Comparison of ENCODE assay signal across 8 cellular contexts in the genomic region with DNA sequence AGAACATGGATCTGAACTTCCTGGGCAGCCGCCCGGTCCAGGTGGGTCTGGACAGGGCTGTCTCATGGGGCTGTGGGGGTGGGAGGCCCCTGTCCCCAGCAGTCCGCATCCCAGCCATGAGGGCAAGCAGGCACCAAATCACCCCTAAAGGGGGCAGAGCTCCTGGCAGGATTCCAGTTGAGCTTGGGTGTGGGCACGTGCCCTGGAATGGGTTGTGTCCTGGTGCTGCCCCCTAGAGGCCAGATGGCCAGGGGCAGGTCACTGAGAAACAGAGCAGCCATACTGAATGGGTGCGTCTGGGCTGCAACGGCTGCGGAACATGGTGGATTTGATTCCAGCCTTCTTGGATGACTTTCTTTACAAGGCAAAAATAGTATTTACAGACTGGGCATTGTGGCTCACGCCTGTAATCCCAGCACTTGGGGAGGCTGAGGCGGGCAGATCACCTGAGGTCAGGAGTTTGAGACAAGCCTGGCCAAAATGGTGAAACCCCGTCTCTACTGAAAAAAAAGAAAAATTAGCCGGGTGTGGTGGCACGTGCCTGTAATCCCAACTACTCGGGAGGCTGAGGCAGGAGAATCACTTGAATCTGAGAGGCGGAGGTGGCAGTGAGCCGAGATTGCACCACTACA. TPM values are rescaled to one million over a fixed set of nuclear protein-coding genes. Genes with fewer than 3 reads are reported as not detected.
DNase-seq lines count a peak whose midpoint lies in the region; ATAC-seq and TF ChIP-seq lines count a peak whose summit lies in the region.
"Not testable (repeated sequence)": the region's sequence is repeated elsewhere in the genome, so short reads cannot be mapped to it uniquely, and the experiment has no call there.

No MANE protein-coding gene starts in this region.

- intact Hi-C loops in PC-3 (cut with micrococcal nuclease); breast epithelium (cut with DNase I; ENCODE audit: low total_unique reads); sciatic nerve (cut with DNase I): not testable (repeated sequence)

- not testable (repeated sequence) for H2AFZ ChIP-seq in KMS-11 (ENCODE audit: low read depth); PC-3 (ENCODE audit: low read length); hepatocyte

- not testable (repeated sequence) for H4K20me1 ChIP-seq in KMS-11 (ENCODE audit: insufficient read depth); PC-3 (ENCODE audit: low read length); hepatocyte (ENCODE audit: insufficient read depth, poor library complexity, severe bottlenecking)

- CTCF ChIA-PET in PC-3 (lab: Charles Lee) = not testable (repeated sequence)

- TF ChIP-seq POLR2A in breast epithelium (IDR thresholded peaks at IDR 0.05); tibial nerve (IDR thresholded peaks at IDR 0.05): not testable (repeated sequence)

- not testable (repeated sequence) for H3K27me3 ChIP-seq in KMS-11 (ENCODE audit: insufficient read depth, low read depth); PC-3 (ENCODE audit: low read length); breast epithelium; hepatocyte; tibial nerve

- H3K9ac ChIP-seq in KMS-11; PC-3 (ENCODE audit: low read length): not testable (repeated sequence)

- H3K79me2 ChIP-seq in KMS-11 (ENCODE audit: insufficient read depth, low read depth); PC-3 (ENCODE audit: low read length): not testable (repeated sequence)
- H3K79me2 ChIP-seq in hepatocyte = peaks cover 45% of the 10 kb centered on the region

- not testable (repeated sequence) for H3F3A ChIP-seq in PC-3 (ENCODE audit: low read length, unreplicated experiment)

- DNase-seq in Daoy (ENCODE audit: low read depth) (peak; percentile 59), PC-3 (peak; percentile 61), hepatocyte (ENCODE audit: low spot score) (peak; percentile 71), sciatic nerve (ENCODE audit: low spot score) (peak; percentile 74), tibial nerve (ENCODE audit: low spot score in 2 of 2) (peak in 1 of 2 donors; percentile 32)
- peak; percentile 67 to 68 for DNase-seq in activated CD4-positive, alpha-beta T cell treated with anti-CD3 and anti-CD28 coated beads, Interleukin-2, amount 50 U/mL, for 4 hours
- DNase-seq in breast epithelium (ENCODE audit: low spot score in 2 of 2) = not testable (repeated sequence)

- H3K4me2 ChIP-seq in KMS-11; PC-3 (ENCODE audit: low read length); hepatocyte: not testable (repeated sequence)

- TF ChIP-seq CTCF in KMS-11 (conservative IDR thresholded peaks at IDR 0.05; ENCODE audit: low read depth, low read length) = peak; percentile 94
- TF ChIP-seq CTCF in PC-3 (conservative IDR thresholded peaks at IDR 0.05; ENCODE audit: low read depth, low read length) = peak; percentile 78
- TF ChIP-seq CTCF in breast epithelium (IDR thresholded peaks at IDR 0.05) = peak in 2 of 3 donors; percentile 34 to 36
- peak; percentile 59 for TF ChIP-seq CTCF in hepatocyte (IDR thresholded peaks at IDR 0.05; ENCODE audit: poor library complexity)
- peak; percentile 42 to 73 (median 59) for TF ChIP-seq CTCF in tibial nerve (IDR thresholded peaks at IDR 0.05)

- ATAC-seq in PC-3 (peak; percentile 66), sciatic nerve (peak; percentile 45)

- not testable (repeated sequence) for H3K4me1 ChIP-seq in KMS-11 (ENCODE audit: low read depth, poor library complexity, severe bottlenecking); PC-3 (ENCODE audit: insufficient read depth, low read length); breast epithelium; tibial nerve
- peaks cover 24% of the 10 kb centered on the region for H3K4me1 ChIP-seq in hepatocyte (ENCODE audit: insufficient read depth)

- not testable (repeated sequence) for H3K27ac ChIP-seq in KMS-11; PC-3 (ENCODE audit: low read length); breast epithelium; hepatocyte; tibial nerve

- not testable (repeated sequence) for H3K4me3 ChIP-seq in KMS-11 (IDR thresholded peaks at IDR 0.05; ENCODE audit: insufficient read depth, low read depth, low read length); PC-3 (ENCODE audit: low read length); breast epithelium; hepatocyte; tibial nerve

- not testable (repeated sequence) for H3K36me3 ChIP-seq in KMS-11 (ENCODE audit: insufficient read depth); PC-3 (ENCODE audit: low read depth, low read length); breast epithelium; hepatocyte (replicated peaks; ENCODE audit: insufficient read depth, low read depth)
- H3K36me3 ChIP-seq in tibial nerve = peaks cover 0 to 82% (median 8%) of the 10 kb centered on the region in 3 donors

- WGBS in hepatocyte (ENCODE audit: low lambda C conversion rate, missing lambda C conversion rate) = 95% methylated on average over 15 of the region's 15 CpGs
- WGBS in tibial nerve, 2 donors = 84 to 88% methylated on average over 15 of the region's 15 CpGs

- not testable (repeated sequence) for H3K9me3 ChIP-seq in PC-3 (ENCODE audit: low read length); breast epithelium; hepatocyte (ENCODE audit: low read depth); tibial nerve

- TF ChIP-seq EP300 in tibial nerve (IDR thresholded peaks at IDR 0.05) = not testable (repeated sequence)

- BruUV-seq in PC-3 (replicated peaks; lab: Mats Ljungman, UMichigan) = not testable (repeated sequence)

- POLR2A ChIA-PET in PC-3 (lab: Charles Lee; ENCODE audit: unreplicated experiment) = not testable (repeated sequence)

- not testable (repeated sequence) for H3K9me2 ChIP-seq in PC-3 (replicated peaks; ENCODE audit: low read length); hepatocyte (replicated peaks; ENCODE audit: insufficient read depth)

RNA-seq across cellular contexts. Expression of gene MGRN1, which starts 25.9 kb away (rescaled TPM):
- 8.4 and 26.1 TPM in 2 replicates for total RNA-seq in Daoy (2014; rRNA removed; shearing (Covaris generic))
- 22.7 and 38.2 TPM in 2 replicates for total RNA-seq in PC-3 (2014; rRNA removed)
- 10 to 100 TPM; 26.7 to 28.5 (median 27.9) TPM for total RNA-seq in breast epithelium
- total RNA-seq in hepatocyte = 24.1 and 29.2 TPM in 2 replicates
- 30.8 and 32.0 TPM in 2 replicates for polyA plus RNA-seq in hepatocyte
- 75.3 TPM for total RNA-seq in sciatic nerve
- total RNA-seq in tibial nerve = 10 to 100 TPM; 37.5 to 59.1 (median 42.7) TPM

RNA-seq across cellular contexts. Expression of gene UBALD1, which starts 35.9 kb away (rescaled TPM):
- total RNA-seq in Daoy (2014; rRNA removed; shearing (Covaris generic)) = 10.2 and 16.3 TPM in 2 replicates
- total RNA-seq in PC-3 (2014; rRNA removed) = 24.6 and 28.2 TPM in 2 replicates
- 10 to 100 TPM in 1 of 3 donors, 1 to 10 TPM in 2; 5.8 to 11.3 (median 7.2) TPM for total RNA-seq in breast epithelium
- total RNA-seq in hepatocyte = 6.1 and 9.9 TPM in 2 replicates
- 25.7 and 36.8 TPM in 2 replicates for polyA plus RNA-seq in hepatocyte
- total RNA-seq in sciatic nerve = 30.8 TPM
- total RNA-seq in tibial nerve = 10 to 100 TPM in 2 of 4 donors, 1 to 10 TPM in 2; 6.5 to 22.8 (median 9.8) TPM

RNA-seq across cellular contexts. Expression of gene NUDT16L1, which starts 42.8 kb away (rescaled TPM):
- total RNA-seq in Daoy (2014; rRNA removed; shearing (Covaris generic)) = 26.7 and 42.4 TPM in 2 replicates
- total RNA-seq in PC-3 (2014; rRNA removed) (49.9 and 64.3 TPM in 2 replicates), breast epithelium (10 to 100 TPM; 22.4 to 38.0 (median 32.3) TPM), hepatocyte (40.4 and 54.8 TPM in 2 replicates), sciatic nerve (21.3 TPM), tibial nerve (10 to 100 TPM; 30.3 to 63.7 (median 48.5) TPM)
- polyA plus RNA-seq in hepatocyte = 78.8 and 80.5 TPM in 2 replicates

Comparison
In these comparisons a context has a peak if more than half of its experiments do, and no peak if none do; other contexts are left out.
1. CTCF ChIP-seq: peak in every context shown above with its lines; median percentile 94 in KMS-11; 78 in PC-3; 59 in hepatocyte; 59 in tibial nerve; 35 in breast epithelium.